Comparison of ENCODE assay signal across 8 cellular contexts in genomic region chr3:187919018-187919417, GRCh38.
A peak's percentile ranks its signal among the peaks of the same experiment; 100 is the strongest.
DNase-seq lines count a peak whose midpoint lies in the region; ATAC-seq and TF ChIP-seq lines count a peak whose summit lies in the region.

No MANE protein-coding gene starts in this region.

- no peak for TF ChIP-seq CTCF in activated CD8-positive, alpha-beta T cell treated with anti-CD3 and anti-CD28 coated beads for 36 hours (IDR thresholded peaks at IDR 0.05)
- no peak for TF ChIP-seq CTCF in lower leg skin (IDR thresholded peaks at IDR 0.05)
- TF ChIP-seq CTCF in RWPE1 (conservative IDR thresholded peaks at IDR 0.05; ENCODE audit: low read depth), result no peak

- H3K4me3 ChIP-seq in naive thymus-derived CD4-positive, alpha-beta T cell (ENCODE audit: low read length), result peak overlapping the region; percentile 48
- H3K4me3 ChIP-seq in lower leg skin (ENCODE audit: low read depth, poor library complexity, severe bottlenecking), result no peak overlapping the region

- ATAC-seq in GM19468 (IDR thresholded peaks at IDR 0.05; ENCODE audit: extremely low read depth, unreplicated experiment), result peak; percentile 94
- peak; percentile 92 for ATAC-seq in HG03442 (IDR thresholded peaks at IDR 0.05; ENCODE audit: unreplicated experiment)
- peak; percentile 62 for ATAC-seq in activated CD8-positive, alpha-beta T cell treated with anti-CD3 and anti-CD28 coated beads for 36 hours
- ATAC-seq in naive thymus-derived CD4-positive, alpha-beta T cell, result peak; percentile 90

- 69 to 83% methylated on average over 6 of the region's 6 CpGs for WGBS in lower leg skin, 2 donors

- TF ChIP-seq POLR2A in lower leg skin (IDR thresholded peaks at IDR 0.05), result no peak

- no peaks in the 10 kb centered on the region for H3K36me3 ChIP-seq in naive thymus-derived CD4-positive, alpha-beta T cell (ENCODE audit: control insufficient read depth in 2 of 3, insufficient read depth in 3 of 3, low read length in 3 of 3)

- peaks cover 5% of the 10 kb centered on the region for H3K9me3 Mint-ChIP-seq in activated CD8-positive, alpha-beta T cell treated with anti-CD3 and anti-CD28 coated beads for 36 hours
- H3K9me3 Mint-ChIP-seq in naive thymus-derived CD4-positive, alpha-beta T cell, result peaks cover 0 to 8% (median 0%) of the 10 kb centered on the region in 11 donors

- DNase-seq in activated CD8-positive, alpha-beta T cell treated with anti-CD3 and anti-CD28 coated beads for 36 hours, result peak; percentile 79
- DNase-seq in naive thymus-derived CD4-positive, alpha-beta T cell, result peak in 8 of 9 donors; percentile 50 to 64 (median 60)
- DNase-seq in caudate nucleus (lab: John Stamatoyannopoulos, UW) (no peak), NCI-H146 (lab: John Stamatoyannopoulos, UW) (no peak), lower leg skin (ENCODE audit: low spot score in 2 of 2) (no peak), RWPE1 (ENCODE audit: low spot score) (no peak)

- H3K27me3 Mint-ChIP-seq in activated CD8-positive, alpha-beta T cell treated with anti-CD3 and anti-CD28 coated beads for 36 hours, result no peaks in the 10 kb centered on the region
- H3K27me3 Mint-ChIP-seq in naive thymus-derived CD4-positive, alpha-beta T cell, result peaks cover 0 to 10% (median 0%) of the 10 kb centered on the region in 5 donors

- POLR2A ChIA-PET in activated CD8-positive, alpha-beta T cell treated with anti-CD3 and anti-CD28 coated beads for 36 hours (lab: Charles Lee), result interaction anchor here (0.6 to 1.7 kb wide), 7 partner anchors 14 to 236 kb away, joined by 3 to 5 read pairs (median 4); partner anchors contain the start of genes BCL6 and LPP
- POLR2A ChIA-PET in naive thymus-derived CD4-positive, alpha-beta T cell (lab: Charles Lee), result interaction anchor here (0.6 kb wide), 1 partner anchor 50 kb away, joined by 3 read pairs; no protein-coding TSS in a partner anchor
- POLR2A ChIA-PET in RWPE1 (lab: Yijun Ruan, JAX; ENCODE audit: low non-redundant PET), result no interaction called here

- peaks cover 70% of the 10 kb centered on the region for H3K4me1 Mint-ChIP-seq in activated CD8-positive, alpha-beta T cell treated with anti-CD3 and anti-CD28 coated beads for 36 hours (ENCODE audit: low read depth)
- peaks cover 34 to 80% (median 48%) of the 10 kb centered on the region in 7 donors for H3K4me1 Mint-ChIP-seq in naive thymus-derived CD4-positive, alpha-beta T cell

- H3K4me1 ChIP-seq in naive thymus-derived CD4-positive, alpha-beta T cell (ENCODE audit: control insufficient read depth in 2 of 2, insufficient read depth in 2 of 2, low read length in 2 of 2), result peaks cover 15 to 28% of the 10 kb centered on the region in 2 donors

- H3K4me3 Mint-ChIP-seq in activated CD8-positive, alpha-beta T cell treated with anti-CD3 and anti-CD28 coated beads for 36 hours, result peak overlapping the region; percentile 60
- H3K4me3 Mint-ChIP-seq in naive thymus-derived CD4-positive, alpha-beta T cell, result peak overlapping the region; percentile 69 to 86 (median 81)

- H3K27ac Mint-ChIP-seq in activated CD8-positive, alpha-beta T cell treated with anti-CD3 and anti-CD28 coated beads for 36 hours, result peak overlapping the region; percentile 93
- H3K27ac Mint-ChIP-seq in naive thymus-derived CD4-positive, alpha-beta T cell, result peak overlapping the region; percentile 58 to 94 (median 90)

- CTCF ChIA-PET in activated CD8-positive, alpha-beta T cell treated with anti-CD3 and anti-CD28 coated beads for 36 hours (lab: Charles Lee), result interaction anchor here (0.8 to 3.8 kb wide), 3 partner anchors 120 to 178 kb away, joined by 3 to 29 read pairs (median 5); partner anchors contain the start of gene BCL6
- CTCF ChIA-PET in naive thymus-derived CD4-positive, alpha-beta T cell (lab: Charles Lee), result interaction anchor here (1.2 kb wide), 1 partner anchor 57 kb away, joined by 3 read pairs; no protein-coding TSS in a partner anchor
- CTCF ChIA-PET in RWPE1 (lab: Yijun Ruan, JAX), result interaction anchor here (0.6 kb wide), 1 partner anchor 126 kb away, joined by 3 read pairs; no protein-coding TSS in a partner anchor

- peak overlapping the region; percentile 13 for H3K27ac ChIP-seq in naive thymus-derived CD4-positive, alpha-beta T cell (ENCODE audit: low read depth, low read length)
- H3K27ac ChIP-seq in caudate nucleus (ENCODE audit: low read depth, low read length), result no peak overlapping the region
- H3K27ac ChIP-seq in RWPE1, result no peak overlapping the region

- peaks cover 3% of the 10 kb centered on the region for H3K36me3 Mint-ChIP-seq in activated CD8-positive, alpha-beta T cell treated with anti-CD3 and anti-CD28 coated beads for 36 hours (ENCODE audit: low read depth)
- H3K36me3 Mint-ChIP-seq in naive thymus-derived CD4-positive, alpha-beta T cell, result peaks cover 0 to 19% (median 0%) of the 10 kb centered on the region in 5 donors

- no peaks in the 10 kb centered on the region for H3K27me3 ChIP-seq in naive thymus-derived CD4-positive, alpha-beta T cell (ENCODE audit: control insufficient read depth in 2 of 2, insufficient read depth in 2 of 2, low read length in 2 of 2)

- no peaks in the 10 kb centered on the region for H3K9me3 ChIP-seq in naive thymus-derived CD4-positive, alpha-beta T cell (ENCODE audit: control insufficient read depth in 2 of 3, low read length in 3 of 3)

- intact Hi-C loops in activated CD8-positive, alpha-beta T cell treated with anti-CD3 and anti-CD28 coated beads for 36 hours (cut with micrococcal nuclease), result loop anchor here (2.0 kb wide), 1 partner anchor 170 kb away; no protein-coding TSS in a partner anchor
- intact Hi-C loops in naive thymus-derived CD4-positive, alpha-beta T cell (cut with micrococcal nuclease), result loop anchor here (1.0 to 10.0 kb wide), 16 partner anchors 25 to 1406 kb away; partner anchors contain the start of genes BCL6 (in 2 of the 2) and LPP (in 2 of the 2)
- intact Hi-C loops in lower leg skin (cut with DNase I; ENCODE audit: low total_unique reads), result no loop called here

Comparison
In these comparisons a context has a peak if more than half of its experiments do, and no peak if none do; other contexts are left out.
1. DNase-seq: peak in activated CD8-positive, alpha-beta T cell treated with anti-CD3 and anti-CD28 coated beads for 36 hours (single experiment) and naive thymus-derived CD4-positive, alpha-beta T cell (8 of 9); none in caudate nucleus (0 of 61), NCI-H146 (single experiment), lower leg skin (0 of 2) and RWPE1 (single experiment).
2. Peak in every context shown above with its lines, with median percentiles within 50 percentile points of each other: ATAC-seq.